19 cellular contexts compared by ENCODE assay signal in genomic region chr15:79834496-79834895, GRCh38.
DNase-seq lines count a peak whose midpoint lies in the region; ATAC-seq and TF ChIP-seq lines count a peak whose summit lies in the region.
"Had no signal": no experiment of that assay in that cellular context is flagged by ENCODE, and none has a peak within 500 bp of the region (broad histone marks: within the 10 kb centered on the region; RNA-seq: fewer than 3 reads in every experiment).

No MANE protein-coding gene starts in this region.

- H3K9me3 Mint-ChIP-seq in natural killer cell treated with Interleukin-12 subunit alpha and Interleukin-12 subunit beta and Interleukin-15 and Interleukin-18, amount 100 ng/mL, for 72 hours = no peaks in the 10 kb centered on the region
- H3K9me3 Mint-ChIP-seq: stimulated activated naive CD8-positive, alpha-beta T cell treated with anti-CD3 and anti-CD28 coated beads, Interleukin-15, amount 100 ng/mL, for 72 hours; T-cell had no signal

- BruUV-seq in PC-3 (replicated peaks; lab: Mats Ljungman, UMichigan) = no TSS peak

- no peaks in the 10 kb centered on the region for H3K36me3 ChIP-seq in PC-3 (ENCODE audit: low read depth, low read length)

- no peak overlapping the region for H3K4me3 Mint-ChIP-seq in natural killer cell treated with Interleukin-12 subunit alpha and Interleukin-12 subunit beta and Interleukin-15 and Interleukin-18, amount 100 ng/mL, for 72 hours
- H3K4me3 Mint-ChIP-seq: CD14-positive monocyte; stimulated activated naive CD8-positive, alpha-beta T cell treated with anti-CD3 and anti-CD28 coated beads, Interleukin-15, amount 100 ng/mL, for 72 hours; T-cell had no signal

- peak; percentile 30 for DNase-seq in DMS153 (lab: John Stamatoyannopoulos, UW)
- no peak for DNase-seq in DMS153 treated with DMSO at 0.1 percent for 48 hours (lab: John Stamatoyannopoulos, UW; ENCODE audit: unreplicated experiment)
- peak; percentile 56 for DNase-seq in NCI-H2029 (lab: John Stamatoyannopoulos, UW)
- peak; percentile 21 for DNase-seq in PC-3
- DNase-seq in renal cortical epithelial cell (ENCODE audit: low read depth) = peak; percentile 7
- DNase-seq in natural killer cell treated with Interleukin-12 subunit alpha and Interleukin-12 subunit beta and Interleukin-15 and Interleukin-18, amount 100 ng/mL, for 72 hours (ENCODE audit: low spot score) = no peak
- DNase-seq: activated CD8-positive, alpha-beta memory T cell treated with anti-CD3 and anti-CD28 coated beads, Interleukin-2, amount 50 U/mL, for 4 hours; activated naive CD4-positive, alpha-beta T cell; dorsolateral prefrontal cortex; esophagus squamous epithelium; islet precursor cell; stimulated activated naive CD8-positive, alpha-beta T cell treated with anti-CD3 and anti-CD28 coated beads, Interleukin-15, amount 100 ng/mL, for 72 hours; T-cell had no signal

- H3K4me1 ChIP-seq in PC-3 (ENCODE audit: insufficient read depth, low read length) = peaks cover 4% of the 10 kb centered on the region; the same call in 1 of the 2 replicates

- H3K4me2 ChIP-seq in PC-3 (ENCODE audit: low read length) = no peak overlapping the region

- no peak overlapping the region for H3K27ac ChIP-seq in PC-3 (ENCODE audit: low read length)
- H3K27ac ChIP-seq: 22Rv1, dorsolateral prefrontal cortex, esophagus squamous epithelium had no signal

- H3K79me2 ChIP-seq in PC-3 (ENCODE audit: low read length) = no peaks in the 10 kb centered on the region

- no peak overlapping the region for H3K9ac ChIP-seq in PC-3 (ENCODE audit: low read length)

- no peaks in the 10 kb centered on the region for H3K27me3 Mint-ChIP-seq in natural killer cell treated with Interleukin-12 subunit alpha and Interleukin-12 subunit beta and Interleukin-15 and Interleukin-18, amount 100 ng/mL, for 72 hours
- H3K27me3 Mint-ChIP-seq: stimulated activated naive CD8-positive, alpha-beta T cell treated with anti-CD3 and anti-CD28 coated beads, Interleukin-15, amount 100 ng/mL, for 72 hours; T-cell had no signal

- POLR2A ChIA-PET in PC-3 (lab: Charles Lee; ENCODE audit: unreplicated experiment) = no interaction called here

- H3K27me3 ChIP-seq in PC-3 (ENCODE audit: low read length) = no peaks in the 10 kb centered on the region
- H3K27me3 ChIP-seq: dorsolateral prefrontal cortex, esophagus squamous epithelium had no signal

- no peaks in the 10 kb centered on the region for H4K20me1 ChIP-seq in PC-3 (ENCODE audit: low read length)

- H3K9me2 ChIP-seq in PC-3 (replicated peaks; ENCODE audit: low read length) = no peaks in the 10 kb centered on the region

- H3K9me3 ChIP-seq in PC-3 (ENCODE audit: low read length) = no peaks in the 10 kb centered on the region
- H3K9me3 ChIP-seq: esophagus squamous epithelium, mucosa of descending colon had no signal

- no peak for ATAC-seq in PC-3
- ATAC-seq in GM21515 (IDR thresholded peaks at IDR 0.05; ENCODE audit: unreplicated experiment) = no peak
- ATAC-seq in GM21367 (IDR thresholded peaks at IDR 0.05; ENCODE audit: unreplicated experiment) = no peak
- ATAC-seq in natural killer cell treated with Interleukin-12 subunit alpha and Interleukin-12 subunit beta and Interleukin-15 and Interleukin-18, amount 100 ng/mL, for 72 hours = no peak
- ATAC-seq: activated CD4-positive, CD25-positive, alpha-beta regulatory T cell treated with anti-CD3 and anti-CD28 coated beads, Interleukin-2, amount 50 U/mL, for 24 hours; mucosa of descending colon; stimulated activated naive CD8-positive, alpha-beta T cell treated with anti-CD3 and anti-CD28 coated beads, Interleukin-15, amount 100 ng/mL, for 72 hours; T-cell had no signal

- H3K4me1 Mint-ChIP-seq in natural killer cell treated with Interleukin-12 subunit alpha and Interleukin-12 subunit beta and Interleukin-15 and Interleukin-18, amount 100 ng/mL, for 72 hours (ENCODE audit: low read depth in 2 of 2) = peaks cover 14 to 17% of the 10 kb centered on the region in 2 donors

- no peak overlapping the region for H3K4me3 ChIP-seq in PC-3 (ENCODE audit: low read length)
- H3K4me3 ChIP-seq: dorsolateral prefrontal cortex, esophagus squamous epithelium, mucosa of descending colon had no signal

- TF ChIP-seq CTCF in PC-3 (conservative IDR thresholded peaks at IDR 0.05; ENCODE audit: low read depth, low read length) = no peak

- CTCF ChIA-PET in PC-3 (lab: Charles Lee) = no interaction called here

- no peak overlapping the region for H3K27ac Mint-ChIP-seq in natural killer cell treated with Interleukin-12 subunit alpha and Interleukin-12 subunit beta and Interleukin-15 and Interleukin-18, amount 100 ng/mL, for 72 hours
- H3K27ac Mint-ChIP-seq: stimulated activated naive CD8-positive, alpha-beta T cell treated with anti-CD3 and anti-CD28 coated beads, Interleukin-15, amount 100 ng/mL, for 72 hours; T-cell had no signal

- no peaks in the 10 kb centered on the region for H3F3A ChIP-seq in PC-3 (ENCODE audit: low read length, unreplicated experiment)

- H2AFZ ChIP-seq in PC-3 (ENCODE audit: low read length) = no peak overlapping the region

- intact Hi-C loops in PC-3 (cut with micrococcal nuclease) = no loop called here

- H3K36me3 Mint-ChIP-seq in natural killer cell treated with Interleukin-12 subunit alpha and Interleukin-12 subunit beta and Interleukin-15 and Interleukin-18, amount 100 ng/mL, for 72 hours = peaks cover 8% of the 10 kb centered on the region

Comparison
In these comparisons a context has a peak if more than half of its experiments do, and no peak if none do; other contexts are left out.
1. DNase-seq: peak in DMS153 (single experiment), NCI-H2029 (single experiment), PC-3 (single experiment) and renal cortical epithelial cell (single experiment); none in DMS153 treated with DMSO at 0.1 percent for 48 hours (single experiment) and natural killer cell treated with Interleukin-12 subunit alpha and Interleukin-12 subunit beta and Interleukin-15 and Interleukin-18, amount 100 ng/mL, for 72 hours (single experiment).